In genomic region chr1:39491146-39491921, GRCh38 we compare ENCODE assay signal across 8 cellular contexts. TPM values are rescaled to one million over a fixed set of nuclear protein-coding genes. Genes with fewer than 3 reads are reported as not detected.
DNase-seq lines count a peak whose midpoint lies in the region; ATAC-seq and TF ChIP-seq lines count a peak whose summit lies in the region.

TSS of gene BMP8A (plus strand) at chr1:39491636. CDS start at chr1:39491992, 356 bp downstream.

- H3K27ac ChIP-seq in lung (ENCODE audit: low read depth in 1 of 2, low read length in 1 of 2), result no peak within 1 kb of the TSS

- H3K4me1 Mint-ChIP-seq in HFFc6 (ENCODE audit: low read depth), result no peaks in the 10 kb centered on the region; the same call in 1 of the 2 replicates

- WGBS in lung, 2 donors, result 0 to 1% methylated on average over 73 to 112 of the region's 112 CpGs

- peak within 1 kb of the TSS; percentile 28 for H3K4me3 ChIP-seq in lung

- H3K27me3 ChIP-seq in lung (ENCODE audit: control insufficient read depth, insufficient read depth), result no peaks in the 10 kb centered on the region

- DNase-seq in GM10266 (ENCODE audit: extremely low spot score), result peak; percentile 94
- DNase-seq in HFFc6, result no peak
- DNase-seq in NCI-H2029 treated with DMSO at 0.1 percent for 48 hours (lab: John Stamatoyannopoulos, UW), result peak; percentile 99
- DNase-seq in cerebellar cortex (ENCODE audit: low spot score), result peak; percentile 20
- peak; percentile 40 for DNase-seq in lung (ENCODE audit: low spot score)
- DNase-seq in stimulated activated CD8-positive, alpha-beta memory T cell treated with anti-CD3 and anti-CD28 coated beads, Interleukin-15, amount 100 ng/mL, for 24 hours (ENCODE audit: low read depth), result peak; percentile 45
- no peak for DNase-seq in GOT3 (lab: John Stamatoyannopoulos, UW)

- peaks cover 0 to 9% of the 10 kb centered on the region in 2 donors for H3K4me1 ChIP-seq in lung (ENCODE audit: control insufficient read depth in 2 of 2, insufficient read depth in 2 of 2, low read length in 2 of 2)

- no peaks in the 10 kb centered on the region for H3K9me3 Mint-ChIP-seq in HFFc6

- H3K36me3 Mint-ChIP-seq in HFFc6 (ENCODE audit: low read depth), result no peaks in the 10 kb centered on the region

- no peak within 1 kb of the TSS for H3K27ac Mint-ChIP-seq in HFFc6

- peak within 1 kb of the TSS; percentile 67; the same call in 1 of the 2 replicates for H3K4me3 Mint-ChIP-seq in HFFc6

- TF ChIP-seq CTCF in GM10266 (IDR thresholded peaks at IDR 0.05; ENCODE audit: control insufficient read depth, insufficient read depth, low read depth, missing control alignments), result no peak
- no peak for TF ChIP-seq CTCF in HFFc6 (IDR thresholded peaks at IDR 0.05)
- TF ChIP-seq CTCF in lung (IDR thresholded peaks at IDR 0.05; ENCODE audit: control extremely low read depth, extremely low read depth), result no peak

- H3K36me3 ChIP-seq in lung (ENCODE audit: control insufficient read depth in 2 of 2, insufficient read depth in 2 of 2, low read length in 2 of 2), result peaks cover 7 to 10% of the 10 kb centered on the region in 2 donors

- ATAC-seq in activated CD4-positive, CD25-positive, alpha-beta regulatory T cell treated with anti-CD3 and anti-CD28 coated beads, Interleukin-2, amount 50 U/mL, for 24 hours, result peak; percentile 84 to 89
- ATAC-seq in lung (ENCODE audit: insufficient read depth, low FRiP score), result peak; percentile 82

- peaks cover 33% of the 10 kb centered on the region for H3K27me3 Mint-ChIP-seq in HFFc6 (ENCODE audit: insufficient read depth)

- H3K9me3 ChIP-seq in lung (ENCODE audit: control insufficient read depth in 2 of 2, insufficient read depth in 1 of 2, low read length in 1 of 2), result no peaks in the 10 kb centered on the region

RNA-seq across cellular contexts. Expression of gene BMP8A, which starts in this region (rescaled TPM):
- total RNA-seq in HFFc6 (2021; fragmentation: NEBNext Ultra II Directional; extraction: Animal tissue kit (Norgen Biotek cat#: 25700)), result not detected
- under 1 TPM; 0.55 to 0.68 TPM for total RNA-seq in lung
- polyA plus RNA-seq in lung, result under 1 TPM in 1 of 2 donors, not detected in 1; 0.30 TPM

Comparison
In these comparisons a context has a peak if more than half of its experiments do, and no peak if none do; other contexts are left out.
1. Peak in DNase-seq, ATAC-seq and H3K4me3 ChIP-seq in lung; RNA of the gene not detected or under 1 TPM.
2. DNase-seq: peak in GM10266 (single experiment), NCI-H2029 treated with DMSO at 0.1 percent for 48 hours (single experiment), cerebellar cortex (single experiment) and stimulated activated CD8-positive, alpha-beta memory T cell treated with anti-CD3 and anti-CD28 coated beads, Interleukin-15, amount 100 ng/mL, for 24 hours (single experiment); none in HFFc6 (single experiment) and GOT3 (single experiment).